Comparison of ENCODE assay signal across 1 cellular context in the genomic region with DNA sequence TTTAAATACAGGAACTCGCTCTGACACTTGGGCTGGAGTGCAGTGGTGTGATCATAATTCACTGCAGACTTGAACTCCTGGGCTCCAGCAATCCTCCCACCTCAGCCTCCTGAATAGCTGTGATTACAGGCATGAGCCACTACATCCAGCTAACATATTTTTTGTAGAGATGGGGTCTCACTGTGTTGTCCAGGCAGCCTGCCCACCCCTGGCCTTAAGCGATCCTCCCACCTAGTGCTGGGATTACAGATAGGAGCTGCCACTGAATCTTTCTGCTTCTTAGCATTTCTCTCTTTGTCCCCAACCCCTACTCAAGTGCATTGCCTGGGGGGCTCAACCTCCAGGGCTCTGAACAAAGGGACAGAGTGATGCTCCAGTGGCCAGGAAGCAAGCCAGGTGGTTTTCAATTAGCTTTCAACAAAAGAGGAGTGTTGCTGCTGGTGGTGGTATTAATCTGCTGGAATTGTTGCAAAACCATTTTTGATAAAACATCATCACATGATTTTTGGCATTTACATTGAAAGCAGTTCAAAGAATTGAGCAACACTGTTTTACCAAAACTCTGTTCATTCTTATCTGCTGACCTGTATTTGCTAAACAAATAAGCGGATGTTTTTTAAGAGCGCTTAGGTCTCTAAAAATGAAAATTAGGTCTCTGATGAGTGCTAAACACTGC.
TF ChIP-seq lines count a peak whose summit lies in the region.

No MANE protein-coding gene starts in this region.

TF ChIP-seq in HepG2, 621 proteins besides CTCF, POLR2A, EP300 and RAD21 (continued from another document and continues in another):
- peak in 1 of 2 experiments; percentile 72; a peak in 1 of 4 replicates for TF ChIP-seq ATF4 (CRISPR knock-in tag; IDR thresholded peaks at IDR 0.05)
- TF ChIP-seq POGK (CRISPR knock-in tag; conservative IDR thresholded peaks at IDR 0.05) = no peak
- no peak for TF ChIP-seq CBX1 (IDR thresholded peaks at IDR 0.05; ENCODE audit: low read depth)
- TF ChIP-seq TEF (CRISPR knock-in tag; IDR thresholded peaks at IDR 0.05) = 0 out of 2 replicates have a peak, but pooled peaks have one; percentile 53
- TF ChIP-seq, protein P1, sequence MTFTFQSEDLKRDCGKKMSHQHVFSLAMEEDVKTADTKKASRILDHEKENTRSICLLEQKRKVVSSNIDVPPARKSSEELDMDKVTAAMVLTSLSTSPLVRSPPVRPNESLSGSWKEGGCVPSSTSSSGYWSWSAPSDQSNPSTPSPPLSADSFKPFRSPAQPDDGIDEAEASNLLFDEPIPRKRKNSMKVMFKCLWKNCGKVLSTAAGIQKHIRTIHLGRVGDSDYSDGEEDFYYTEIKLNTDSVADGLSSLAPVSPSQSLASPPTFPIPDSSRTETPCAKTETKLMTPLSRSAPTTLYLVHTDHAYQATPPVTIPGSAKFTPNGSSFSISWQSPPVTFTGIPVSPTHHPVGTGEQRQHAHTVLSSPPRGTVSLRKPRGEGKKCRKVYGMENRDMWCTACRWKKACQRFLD (CRISPR knock-in tag; IDR thresholded peaks at IDR 0.05; ENCODE audit: borderline replicate concordance) = no peak
- no peak for TF ChIP-seq NBN (conservative IDR thresholded peaks at IDR 0.05)
- TF ChIP-seq ZNF501 (CRISPR knock-in tag; IDR thresholded peaks at IDR 0.05) = no peak
- TF ChIP-seq ZNF207 (IDR thresholded peaks at IDR 0.05; ENCODE audit: borderline replicate concordance) = no peak
- 0 out of 2 replicates have a peak, but pooled peaks have one; percentile 31 for TF ChIP-seq ZNF350 (CRISPR knock-in tag; IDR thresholded peaks at IDR 0.05; ENCODE audit: borderline replicate concordance, low read depth)
- TF ChIP-seq PPARG (CRISPR knock-in tag; conservative IDR thresholded peaks at IDR 0.05) = peak; percentile 70
- TF ChIP-seq ZNF460 (CRISPR knock-in tag; IDR thresholded peaks at IDR 0.05; ENCODE audit: borderline replicate concordance) = no peak
- TF ChIP-seq, protein P2, sequence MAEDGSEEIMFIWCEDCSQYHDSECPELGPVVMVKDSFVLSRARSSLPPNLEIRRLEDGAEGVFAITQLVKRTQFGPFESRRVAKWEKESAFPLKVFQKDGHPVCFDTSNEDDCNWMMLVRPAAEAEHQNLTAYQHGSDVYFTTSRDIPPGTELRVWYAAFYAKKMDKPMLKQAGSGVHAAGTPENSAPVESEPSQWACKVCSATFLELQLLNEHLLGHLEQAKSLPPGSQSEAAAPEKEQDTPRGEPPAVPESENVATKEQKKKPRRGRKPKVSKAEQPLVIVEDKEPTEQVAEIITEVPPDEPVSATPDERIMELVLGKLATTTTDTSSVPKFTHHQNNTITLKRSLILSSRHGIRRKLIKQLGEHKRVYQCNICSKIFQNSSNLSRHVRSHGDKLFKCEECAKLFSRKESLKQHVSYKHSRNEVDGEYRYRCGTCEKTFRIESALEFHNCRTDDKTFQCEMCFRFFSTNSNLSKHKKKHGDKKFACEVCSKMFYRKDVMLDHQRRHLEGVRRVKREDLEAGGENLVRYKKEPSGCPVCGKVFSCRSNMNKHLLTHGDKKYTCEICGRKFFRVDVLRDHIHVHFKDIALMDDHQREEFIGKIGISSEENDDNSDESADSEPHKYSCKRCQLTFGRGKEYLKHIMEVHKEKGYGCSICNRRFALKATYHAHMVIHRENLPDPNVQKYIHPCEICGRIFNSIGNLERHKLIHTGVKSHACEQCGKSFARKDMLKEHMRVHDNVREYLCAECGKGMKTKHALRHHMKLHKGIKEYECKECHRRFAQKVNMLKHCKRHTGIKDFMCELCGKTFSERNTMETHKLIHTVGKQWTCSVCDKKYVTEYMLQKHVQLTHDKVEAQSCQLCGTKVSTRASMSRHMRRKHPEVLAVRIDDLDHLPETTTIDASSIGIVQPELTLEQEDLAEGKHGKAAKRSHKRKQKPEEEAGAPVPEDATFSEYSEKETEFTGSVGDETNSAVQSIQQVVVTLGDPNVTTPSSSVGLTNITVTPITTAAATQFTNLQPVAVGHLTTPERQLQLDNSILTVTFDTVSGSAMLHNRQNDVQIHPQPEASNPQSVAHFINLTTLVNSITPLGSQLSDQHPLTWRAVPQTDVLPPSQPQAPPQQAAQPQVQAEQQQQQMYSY (CRISPR knock-in tag; IDR thresholded peaks at IDR 0.05) = no peak
- TF ChIP-seq DMAP1 (CRISPR knock-in tag; IDR thresholded peaks at IDR 0.05) = no peak
- TF ChIP-seq, protein P3, sequence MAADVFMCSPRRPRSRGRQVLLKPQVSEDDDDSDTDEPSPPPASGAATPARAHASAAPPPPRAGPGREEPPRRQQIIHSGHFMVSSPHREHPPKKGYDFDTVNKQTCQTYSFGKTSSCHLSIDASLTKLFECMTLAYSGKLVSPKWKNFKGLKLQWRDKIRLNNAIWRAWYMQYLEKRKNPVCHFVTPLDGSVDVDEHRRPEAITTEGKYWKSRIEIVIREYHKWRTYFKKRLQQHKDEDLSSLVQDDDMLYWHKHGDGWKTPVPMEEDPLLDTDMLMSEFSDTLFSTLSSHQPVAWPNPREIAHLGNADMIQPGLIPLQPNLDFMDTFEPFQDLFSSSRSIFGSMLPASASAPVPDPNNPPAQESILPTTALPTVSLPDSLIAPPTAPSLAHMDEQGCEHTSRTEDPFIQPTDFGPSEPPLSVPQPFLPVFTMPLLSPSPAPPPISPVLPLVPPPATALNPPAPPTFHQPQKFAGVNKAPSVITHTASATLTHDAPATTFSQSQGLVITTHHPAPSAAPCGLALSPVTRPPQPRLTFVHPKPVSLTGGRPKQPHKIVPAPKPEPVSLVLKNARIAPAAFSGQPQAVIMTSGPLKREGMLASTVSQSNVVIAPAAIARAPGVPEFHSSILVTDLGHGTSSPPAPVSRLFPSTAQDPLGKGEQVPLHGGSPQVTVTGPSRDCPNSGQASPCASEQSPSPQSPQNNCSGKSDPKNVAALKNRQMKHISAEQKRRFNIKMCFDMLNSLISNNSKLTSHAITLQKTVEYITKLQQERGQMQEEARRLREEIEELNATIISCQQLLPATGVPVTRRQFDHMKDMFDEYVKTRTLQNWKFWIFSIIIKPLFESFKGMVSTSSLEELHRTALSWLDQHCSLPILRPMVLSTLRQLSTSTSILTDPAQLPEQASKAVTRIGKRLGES (CRISPR knock-in tag; IDR thresholded peaks at IDR 0.05; ENCODE audit: borderline replicate concordance) = no peak
- TF ChIP-seq FOSL2 (CRISPR knock-in tag; IDR thresholded peaks at IDR 0.05) = peak; percentile 61
- TF ChIP-seq PAF1 (CRISPR knock-in tag; IDR thresholded peaks at IDR 0.05) = no peak
- 0 out of 2 replicates have a peak, but pooled peaks have one; percentile 33 for TF ChIP-seq MEF2D (CRISPR knock-in tag; IDR thresholded peaks at IDR 0.05)
- TF ChIP-seq NR2F6 (IDR thresholded peaks at IDR 0.05) = peak; percentile 61
- TF ChIP-seq NR2F6 (CRISPR knock-in tag; IDR thresholded peaks at IDR 0.05) = peak; percentile 77
- no peak for TF ChIP-seq PAX8 (CRISPR knock-in tag; IDR thresholded peaks at IDR 0.05; ENCODE audit: borderline replicate concordance)
- TF ChIP-seq, protein P4, sequence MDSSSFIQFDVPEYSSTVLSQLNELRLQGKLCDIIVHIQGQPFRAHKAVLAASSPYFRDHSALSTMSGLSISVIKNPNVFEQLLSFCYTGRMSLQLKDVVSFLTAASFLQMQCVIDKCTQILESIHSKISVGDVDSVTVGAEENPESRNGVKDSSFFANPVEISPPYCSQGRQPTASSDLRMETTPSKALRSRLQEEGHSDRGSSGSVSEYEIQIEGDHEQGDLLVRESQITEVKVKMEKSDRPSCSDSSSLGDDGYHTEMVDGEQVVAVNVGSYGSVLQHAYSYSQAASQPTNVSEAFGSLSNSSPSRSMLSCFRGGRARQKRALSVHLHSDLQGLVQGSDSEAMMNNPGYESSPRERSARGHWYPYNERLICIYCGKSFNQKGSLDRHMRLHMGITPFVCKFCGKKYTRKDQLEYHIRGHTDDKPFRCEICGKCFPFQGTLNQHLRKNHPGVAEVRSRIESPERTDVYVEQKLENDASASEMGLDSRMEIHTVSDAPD (CRISPR knock-in tag; IDR thresholded peaks at IDR 0.05) = peak; percentile 89
- no peak for TF ChIP-seq KDM2A (CRISPR knock-in tag; IDR thresholded peaks at IDR 0.05; ENCODE audit: borderline replicate concordance, low read depth)
- TF ChIP-seq, protein P5, sequence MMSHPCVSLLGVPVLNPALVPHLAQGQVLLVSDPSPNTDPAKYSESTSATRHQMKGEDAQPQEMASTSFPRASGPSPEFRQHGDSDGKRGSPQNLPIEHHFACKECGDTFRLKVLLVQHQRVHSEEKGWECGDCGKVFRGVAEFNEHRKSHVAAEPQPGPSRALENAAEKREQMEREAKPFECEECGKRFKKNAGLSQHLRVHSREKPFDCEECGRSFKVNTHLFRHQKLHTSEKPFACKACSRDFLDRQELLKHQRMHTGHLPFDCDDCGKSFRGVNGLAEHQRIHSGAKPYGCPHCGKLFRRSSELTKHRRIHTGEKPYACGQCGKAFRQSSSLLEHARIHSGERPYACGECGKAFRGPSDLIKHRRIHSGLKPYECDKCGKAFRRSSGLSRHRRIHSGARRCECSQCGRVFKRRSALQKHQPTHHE (CRISPR knock-in tag; IDR thresholded peaks at IDR 0.05; ENCODE audit: borderline replicate concordance) = no peak
- TF ChIP-seq, protein P6, sequence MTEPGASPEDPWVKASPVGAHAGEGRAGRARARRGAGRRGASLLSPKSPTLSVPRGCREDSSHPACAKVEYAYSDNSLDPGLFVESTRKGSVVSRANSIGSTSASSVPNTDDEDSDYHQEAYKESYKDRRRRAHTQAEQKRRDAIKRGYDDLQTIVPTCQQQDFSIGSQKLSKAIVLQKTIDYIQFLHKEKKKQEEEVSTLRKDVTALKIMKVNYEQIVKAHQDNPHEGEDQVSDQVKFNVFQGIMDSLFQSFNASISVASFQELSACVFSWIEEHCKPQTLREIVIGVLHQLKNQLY (CRISPR knock-in tag; IDR thresholded peaks at IDR 0.05) = 0 out of 2 replicates have a peak, but pooled peaks have one; percentile 37
- TF ChIP-seq ZNF678 (CRISPR knock-in tag; IDR thresholded peaks at IDR 0.05) = no peak
- no peak for TF ChIP-seq ZFP82 (CRISPR knock-in tag; IDR thresholded peaks at IDR 0.05; ENCODE audit: borderline replicate concordance)
- 0 out of 2 replicates have a peak, but pooled peaks have one; percentile 35 for TF ChIP-seq SIX4 (CRISPR knock-in tag; IDR thresholded peaks at IDR 0.05)
- TF ChIP-seq ZBTB37 (CRISPR knock-in tag; IDR thresholded peaks at IDR 0.05) = peak; percentile 89
- peak; percentile 87 for TF ChIP-seq NCOA2 (CRISPR knock-in tag; IDR thresholded peaks at IDR 0.05)
- TF ChIP-seq GATA4 (IDR thresholded peaks at IDR 0.05; ENCODE audit: borderline replicate concordance, low read depth) = peak; percentile 54; the same call in 1 of the 2 replicates
- TF ChIP-seq, protein P7, sequence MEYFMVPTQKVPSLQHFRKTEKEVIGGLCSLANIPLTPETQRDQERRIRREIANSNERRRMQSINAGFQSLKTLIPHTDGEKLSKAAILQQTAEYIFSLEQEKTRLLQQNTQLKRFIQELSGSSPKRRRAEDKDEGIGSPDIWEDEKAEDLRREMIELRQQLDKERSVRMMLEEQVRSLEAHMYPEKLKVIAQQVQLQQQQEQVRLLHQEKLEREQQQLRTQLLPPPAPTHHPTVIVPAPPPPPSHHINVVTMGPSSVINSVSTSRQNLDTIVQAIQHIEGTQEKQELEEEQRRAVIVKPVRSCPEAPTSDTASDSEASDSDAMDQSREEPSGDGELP (IDR thresholded peaks at IDR 0.05; ENCODE audit: borderline replicate concordance, low read depth) = peak; percentile 51; the same call in 1 of the 2 replicates
- no peak for TF ChIP-seq ZKSCAN8 (CRISPR knock-in tag; IDR thresholded peaks at IDR 0.05; ENCODE audit: borderline replicate concordance)
- TF ChIP-seq ZBTB21 (CRISPR knock-in tag; IDR thresholded peaks at IDR 0.05) = no peak
- TF ChIP-seq, protein P8, sequence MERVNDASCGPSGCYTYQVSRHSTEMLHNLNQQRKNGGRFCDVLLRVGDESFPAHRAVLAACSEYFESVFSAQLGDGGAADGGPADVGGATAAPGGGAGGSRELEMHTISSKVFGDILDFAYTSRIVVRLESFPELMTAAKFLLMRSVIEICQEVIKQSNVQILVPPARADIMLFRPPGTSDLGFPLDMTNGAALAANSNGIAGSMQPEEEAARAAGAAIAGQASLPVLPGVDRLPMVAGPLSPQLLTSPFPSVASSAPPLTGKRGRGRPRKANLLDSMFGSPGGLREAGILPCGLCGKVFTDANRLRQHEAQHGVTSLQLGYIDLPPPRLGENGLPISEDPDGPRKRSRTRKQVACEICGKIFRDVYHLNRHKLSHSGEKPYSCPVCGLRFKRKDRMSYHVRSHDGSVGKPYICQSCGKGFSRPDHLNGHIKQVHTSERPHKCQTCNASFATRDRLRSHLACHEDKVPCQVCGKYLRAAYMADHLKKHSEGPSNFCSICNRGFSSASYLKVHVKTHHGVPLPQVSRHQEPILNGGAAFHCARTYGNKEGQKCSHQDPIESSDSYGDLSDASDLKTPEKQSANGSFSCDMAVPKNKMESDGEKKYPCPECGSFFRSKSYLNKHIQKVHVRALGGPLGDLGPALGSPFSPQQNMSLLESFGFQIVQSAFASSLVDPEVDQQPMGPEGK (CRISPR knock-in tag; IDR thresholded peaks at IDR 0.05) = peak; percentile 65
- TF ChIP-seq ZNF607 (CRISPR knock-in tag; IDR thresholded peaks at IDR 0.05; ENCODE audit: borderline replicate concordance) = no peak
